ENCODE assay signal across 8 cellular contexts in the genomic region with DNA sequence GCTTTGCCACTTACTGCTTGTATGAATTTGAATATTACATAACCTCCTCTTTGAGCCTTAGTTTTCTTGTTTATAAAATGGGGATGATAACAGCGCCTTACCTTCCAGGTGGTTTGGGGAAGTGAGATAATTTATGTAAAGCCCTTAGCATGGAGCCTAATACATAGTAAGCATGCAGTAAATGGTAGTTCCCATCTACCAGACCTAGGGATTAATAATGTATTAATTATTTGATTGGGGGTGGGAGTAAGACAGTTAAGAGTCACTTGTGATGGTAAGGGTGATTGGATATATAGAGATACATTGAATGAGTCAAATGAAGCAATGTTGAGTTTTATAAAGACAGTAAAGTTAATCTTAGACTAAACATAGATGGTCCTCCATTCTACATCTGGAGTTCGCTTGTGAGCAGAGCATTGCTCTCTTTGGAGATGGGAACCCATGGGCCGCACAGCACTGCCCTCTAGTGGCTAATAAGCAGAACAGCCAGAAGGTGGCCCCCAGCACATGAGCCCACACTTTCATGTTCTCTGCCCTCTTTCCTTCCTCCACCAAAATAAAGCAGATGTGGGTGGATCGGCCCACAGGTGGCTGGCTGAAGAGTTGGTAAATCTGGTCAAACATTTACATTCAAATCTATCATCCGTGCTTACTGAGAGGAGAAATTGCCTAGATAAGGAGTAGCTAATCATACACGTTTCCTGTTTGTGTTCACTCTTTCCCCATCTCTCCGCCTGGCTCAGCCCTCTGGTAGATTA. TPM values are rescaled to one million over a fixed set of nuclear protein-coding genes. Genes with fewer than 3 reads are reported as not detected.
DNase-seq lines count a peak whose midpoint lies in the region; ATAC-seq and TF ChIP-seq lines count a peak whose summit lies in the region.

No MANE protein-coding gene starts in this region.

- H3K36me3 Mint-ChIP-seq in chondrocyte (ENCODE audit: low read depth): peaks cover 19% of the 10 kb centered on the region

- no peak overlapping the region for H3K4me3 Mint-ChIP-seq in chondrocyte (ENCODE audit: unreplicated experiment)

- 21% methylated on average over 7 of the region's 7 CpGs for WGBS in right lobe of liver (ENCODE audit: insufficient coverage, low coverage, low lambda C conversion rate, missing lambda C conversion rate)

- H3K27me3 ChIP-seq in right lobe of liver: no peaks in the 10 kb centered on the region

- intact Hi-C loops in right lobe of liver (cut with DNase I): loop anchor here (5.0 kb wide), 1 partner anchor 83 kb away; no protein-coding TSS in a partner anchor

- TF ChIP-seq POLR2A in right lobe of liver (IDR thresholded peaks at IDR 0.05): no peak

- ATAC-seq in HG03066 (IDR thresholded peaks at IDR 0.05; ENCODE audit: low read depth, unreplicated experiment) (peak; percentile 71), right lobe of liver (peak; percentile 78 to 92 (median 86))

- DNase-seq in activated gamma-delta T cell treated with Interleukin-2 at 50 U/mL for 16 hours (peak; percentile 67), activated gamma-delta T cell (lab: John Stamatoyannopoulos, UW) (no peak), NCI-H226 (peak; percentile 58), chondrocyte (ENCODE audit: low spot score) (no peak), right lobe of liver (peak; percentile 65 to 74 (median 70))
- peak; percentile 59 for DNase-seq in activated CD4-positive, alpha-beta T cell treated with anti-CD3 and anti-CD28 coated beads for 1 hour
- DNase-seq in stimulated activated CD8-positive, alpha-beta memory T cell treated with anti-CD3 and anti-CD28 coated beads, Interleukin-15, amount 100 ng/mL, for 1 hour (ENCODE audit: low read depth): peak; percentile 35

- H3K4me1 Mint-ChIP-seq in chondrocyte (ENCODE audit: low read depth): peaks cover 18% of the 10 kb centered on the region

- no peaks in the 10 kb centered on the region for H3K9me3 Mint-ChIP-seq in chondrocyte (ENCODE audit: low read depth)

- H3K9me3 ChIP-seq in right lobe of liver: no peaks in the 10 kb centered on the region

- peak; percentile 96 for TF ChIP-seq CTCF in chondrocyte (IDR thresholded peaks at IDR 0.05)
- peak; percentile 97 to 100 (median 99) for TF ChIP-seq CTCF in right lobe of liver (IDR thresholded peaks at IDR 0.05)

- H3K27ac ChIP-seq in right lobe of liver: no peak overlapping the region

- H3K4me1 ChIP-seq in right lobe of liver: peaks cover 0 to 39% (median 17%) of the 10 kb centered on the region in 4 donors

- peaks cover 3 to 69% (median 36%) of the 10 kb centered on the region in 4 donors for H3K36me3 ChIP-seq in right lobe of liver

- no peak overlapping the region for H3K27ac Mint-ChIP-seq in chondrocyte (ENCODE audit: unreplicated experiment)

- H3K4me3 ChIP-seq in right lobe of liver: no peak overlapping the region

- H3K27me3 Mint-ChIP-seq in chondrocyte (ENCODE audit: low read depth): no peaks in the 10 kb centered on the region

RNA-seq across cellular contexts. Expression of gene TAMALIN, which starts 26.5 kb away (rescaled TPM):
- total RNA-seq in chondrocyte: 11.1 to 15.7 TPM (median 13.7 TPM) in 3 replicates
- 1 to 10 TPM; 2.9 to 6.5 (median 3.9) TPM for total RNA-seq in right lobe of liver

RNA-seq across cellular contexts. Expression of gene ACVR1B, which starts 28.7 kb away (rescaled TPM):
- total RNA-seq in chondrocyte: 9.9 to 10.6 TPM (median 10.0 TPM) in 3 replicates
- total RNA-seq in right lobe of liver: 10 to 100 TPM; 14.1 to 28.0 (median 25.0) TPM

Comparison
In these comparisons a context has a peak if more than half of its experiments do, and no peak if none do; other contexts are left out.
1. DNase-seq: peak in activated gamma-delta T cell treated with Interleukin-2 at 50 U/mL for 16 hours (single experiment), NCI-H226 (single experiment), activated CD4-positive, alpha-beta T cell treated with anti-CD3 and anti-CD28 coated beads for 1 hour (single experiment), right lobe of liver (3 of 3) and stimulated activated CD8-positive, alpha-beta memory T cell treated with anti-CD3 and anti-CD28 coated beads, Interleukin-15, amount 100 ng/mL, for 1 hour (single experiment); none in activated gamma-delta T cell (single experiment) and chondrocyte (single experiment).